Comparison of ENCODE assay signal across 18 cellular contexts in genomic region chr5:113267361-113267900, GRCh38.
"Had no signal": no experiment of that assay in that cellular context is flagged by ENCODE, and none has a peak within 500 bp of the region (broad histone marks: within the 10 kb centered on the region; RNA-seq: fewer than 3 reads in every experiment).

No MANE protein-coding gene starts in this region.

- H3K4me1 Mint-ChIP-seq: activated B cell treated with CpG ODN at 0.5 μM for 24 hours had no signal

- H3K9me3 ChIP-seq: adrenal gland, heart right ventricle, neutrophil, transverse colon, uterus had no signal

- H3K4me3 Mint-ChIP-seq: activated B cell treated with CpG ODN at 0.5 μM for 24 hours; activated CD4-positive, alpha-beta memory T cell treated with anti-CD3 and anti-CD28 coated beads for 36 hours; activated T-helper 1 cell treated with anti-CD3 and anti-CD28 coated beads, Interleukin-12 subunit alpha, Interleukin-12 subunit beta, Interleukin-2, Interleukin-4 antibody, amounts not matched to agents 30 ng/mL and 10 ng/mL and 1 ng/mL, durations not matched to agents 14 hours and 24 hours and 36 hours; natural killer cell treated with Interleukin-12 subunit alpha and Interleukin-12 subunit beta and Interleukin-15 and Interleukin-18, amount 100 ng/mL, for 72 hours; T-cell had no signal

- H3K27ac ChIP-seq: adrenal gland, neutrophil, transverse colon, uterus had no signal

- DNase-seq: activated B cell treated with CpG ODN at 0.5 μM for 24 hours; activated CD4-positive, alpha-beta memory T cell treated with anti-CD3 and anti-CD28 coated beads for 36 hours; activated CD4-positive, alpha-beta T cell treated with anti-CD3 and anti-CD28 coated beads for 4 hours; activated gamma-delta T cell treated with Interleukin-2 at 50 U/mL for 16 hours; activated T-cell treated with anti-CD3 and anti-CD28 coated beads for 4 hours; adrenal gland; erythroblast; heart right ventricle; stimulated activated CD4-positive, alpha-beta T cell treated with anti-CD3 and anti-CD28 coated beads, Interleukin-12 subunit alpha, Interleukin-12 subunit beta, amount 100 ng/mL, for 4 hours; stimulated activated CD4-positive, alpha-beta T cell treated with anti-CD3 and anti-CD28 coated beads, Interleukin-1b, Interleukin-23, amount 100 ng/mL, for 48 hours; stimulated activated naive CD4-positive, alpha-beta T cell treated with Interleukin-2 at 50 U/mL for 16 hours; T-cell; transverse colon; uterus had no signal

- H3K36me3 Mint-ChIP-seq: activated CD4-positive, alpha-beta memory T cell treated with anti-CD3 and anti-CD28 coated beads for 36 hours; activated naive CD4-positive, alpha-beta T cell treated with anti-CD3 and anti-CD28 coated beads, Interleukin-2, amount 50 U/mL, for 72 hours; natural killer cell treated with Interleukin-12 subunit alpha and Interleukin-12 subunit beta and Interleukin-15 and Interleukin-18, amount 100 ng/mL, for 72 hours; T-cell had no signal

- H3K36me3 ChIP-seq: adrenal gland, heart right ventricle, neutrophil, transverse colon, uterus had no signal

- H3K27ac Mint-ChIP-seq: activated B cell treated with CpG ODN at 0.5 μM for 24 hours; activated CD4-positive, alpha-beta memory T cell treated with anti-CD3 and anti-CD28 coated beads for 36 hours; activated naive CD4-positive, alpha-beta T cell treated with anti-CD3 and anti-CD28 coated beads, Interleukin-2, amount 50 U/mL, for 72 hours; activated T-helper 1 cell treated with anti-CD3 and anti-CD28 coated beads, Interleukin-12 subunit alpha, Interleukin-12 subunit beta, Interleukin-2, Interleukin-4 antibody, amounts not matched to agents 30 ng/mL and 10 ng/mL and 1 ng/mL, durations not matched to agents 14 hours and 24 hours and 36 hours; natural killer cell treated with Interleukin-12 subunit alpha and Interleukin-12 subunit beta and Interleukin-15 and Interleukin-18, amount 100 ng/mL, for 72 hours; T-cell had no signal

- H3K27me3 Mint-ChIP-seq: activated CD4-positive, alpha-beta memory T cell treated with anti-CD3 and anti-CD28 coated beads for 36 hours; T-cell had no signal

- H3K27me3 ChIP-seq: adrenal gland, heart right ventricle, neutrophil, transverse colon, uterus had no signal

- H3K4me3 ChIP-seq: adrenal gland, heart right ventricle, transverse colon, uterus had no signal

- H3K4me1 ChIP-seq: adrenal gland, transverse colon had no signal

- ATAC-seq: activated naive CD4-positive, alpha-beta T cell treated with anti-CD3 and anti-CD28 coated beads, Interleukin-2, amount 50 U/mL, for 72 hours; natural killer cell treated with Interleukin-12 subunit alpha and Interleukin-12 subunit beta and Interleukin-15 and Interleukin-18, amount 100 ng/mL, for 72 hours; T-cell had no signal

- H3K9me3 Mint-ChIP-seq: activated B cell treated with CpG ODN at 0.5 μM for 24 hours; activated CD4-positive, alpha-beta memory T cell treated with anti-CD3 and anti-CD28 coated beads for 36 hours; activated naive CD4-positive, alpha-beta T cell treated with anti-CD3 and anti-CD28 coated beads, Interleukin-2, amount 50 U/mL, for 72 hours; activated T-helper 1 cell treated with anti-CD3 and anti-CD28 coated beads, Interleukin-12 subunit alpha, Interleukin-12 subunit beta, Interleukin-2, Interleukin-4 antibody, amounts not matched to agents 30 ng/mL and 10 ng/mL and 1 ng/mL, durations not matched to agents 14 hours and 24 hours and 36 hours; natural killer cell treated with Interleukin-12 subunit alpha and Interleukin-12 subunit beta and Interleukin-15 and Interleukin-18, amount 100 ng/mL, for 72 hours; T-cell had no signal
